Comparison of ENCODE assay signal across 8 cellular contexts in genomic region chr9:89278997-89279739, GRCh38. TPM values are rescaled to one million over a fixed set of nuclear protein-coding genes. Genes with fewer than 3 reads are reported as not detected.
DNase-seq lines count a peak whose midpoint lies in the region; ATAC-seq, FAIRE-seq and TF ChIP-seq lines count a peak whose summit lies in the region.

No MANE protein-coding gene starts in this region.

- H3K4me1 Mint-ChIP-seq in CD4-positive, CD25-positive, alpha-beta regulatory T cell: peaks cover 0 to 11% (median 8%) of the 10 kb centered on the region in 4 donors
- no peaks in the 10 kb centered on the region for H3K4me1 Mint-ChIP-seq in type B pancreatic cell (ENCODE audit: unreplicated experiment)

- H3K4me1 ChIP-seq in CD4-positive, CD25-positive, alpha-beta regulatory T cell (ENCODE audit: control insufficient read depth, insufficient read depth, low read length, poor library complexity, severe bottlenecking): no peaks in the 10 kb centered on the region
- peaks cover 0 to 2% of the 10 kb centered on the region in 2 donors for H3K4me1 ChIP-seq in kidney (ENCODE audit: control insufficient read depth in 1 of 2, insufficient read depth in 1 of 2, low read depth in 1 of 2, low read length in 2 of 2)

- TF ChIP-seq CTCF in GM13976 (IDR thresholded peaks at IDR 0.05; ENCODE audit: borderline replicate concordance, control extremely low read depth, extremely low read depth, insufficient read depth, missing control alignments) (peak; percentile 33), astrocyte of the spinal cord (IDR thresholded peaks at IDR 0.05; ENCODE audit: low read depth, low read length) (peak; percentile 77), kidney (IDR thresholded peaks at IDR 0.05; ENCODE audit: borderline replicate concordance, extremely low read depth, insufficient read depth) (peak; percentile 66), type B pancreatic cell (conservative IDR thresholded peaks at IDR 0.05) (peak; percentile 90)

- intact Hi-C loops in kidney (cut with DNase I): no loop called here

- no peak overlapping the region for H3K9ac ChIP-seq in kidney (ENCODE audit: low read length in 2 of 2)

- no peak for ATAC-seq in CD4-positive, CD25-positive, alpha-beta regulatory T cell (ENCODE audit: low read depth in 2 of 2)
- no peak for ATAC-seq in GM21717 (IDR thresholded peaks at IDR 0.05; ENCODE audit: unreplicated experiment)

- H3K27me3 ChIP-seq in CD4-positive, CD25-positive, alpha-beta regulatory T cell (ENCODE audit: control insufficient read depth, insufficient read depth, low read length): no peaks in the 10 kb centered on the region

- peak; percentile 67 for FAIRE-seq in kidney (lab: Jason Lieb, UNC)

- H3K27ac ChIP-seq in CD4-positive, CD25-positive, alpha-beta regulatory T cell (ENCODE audit: insufficient read depth, low read length, poor library complexity, severe bottlenecking): no peak overlapping the region
- no peak overlapping the region for H3K27ac ChIP-seq in kidney (ENCODE audit: low read depth in 2 of 2, low read length in 2 of 2)

- H3K4me3 ChIP-seq in CD4-positive, CD25-positive, alpha-beta regulatory T cell (ENCODE audit: low read depth, low read length): no peak overlapping the region
- H3K4me3 ChIP-seq in astrocyte of the spinal cord (ENCODE audit: low read depth, low read length) (no peak overlapping the region), kidney (ENCODE audit: low read length in 2 of 2) (no peak overlapping the region)

- in situ Hi-C loops in GM13976 (cut with MboI; ENCODE audit: low sequenced_read_pairs, unreplicated experiment) (loop anchor here (10.0 kb wide), 1 partner anchor 84 kb away; no protein-coding TSS in a partner anchor), astrocyte of the spinal cord (cut with HindIII; ENCODE audit: low sequenced_read_pairs) (no loop called here)

- H3K9me3 Mint-ChIP-seq in CD4-positive, CD25-positive, alpha-beta regulatory T cell: peaks cover 0 to 17% (median 6%) of the 10 kb centered on the region in 7 donors
- H3K9me3 Mint-ChIP-seq in type B pancreatic cell: peaks cover 6% of the 10 kb centered on the region

- H3K36me3 ChIP-seq in CD4-positive, CD25-positive, alpha-beta regulatory T cell (ENCODE audit: control insufficient read depth, insufficient read depth, low read length): no peaks in the 10 kb centered on the region
- no peaks in the 10 kb centered on the region for H3K36me3 ChIP-seq in kidney (ENCODE audit: control insufficient read depth in 1 of 2, insufficient read depth in 2 of 2, low read length in 2 of 2)

- H3K27ac Mint-ChIP-seq in CD4-positive, CD25-positive, alpha-beta regulatory T cell: no peak overlapping the region
- no peak overlapping the region for H3K27ac Mint-ChIP-seq in type B pancreatic cell

- peak in 2 of 3 donors; percentile 16 to 60 for DNase-seq in CD4-positive, CD25-positive, alpha-beta regulatory T cell
- DNase-seq in GM13976 (ENCODE audit: low spot score) (peak; percentile 55), NCI-H1694 treated with DMSO at 0.1 percent for 48 hours (lab: John Stamatoyannopoulos, UW) (peak; percentile 47), astrocyte of the spinal cord (ENCODE audit: low read depth, low spot score) (peak; percentile 74), kidney (no peak), type B pancreatic cell (ENCODE audit: extremely low spot score, unreplicated experiment) (no peak)
- DNase-seq in activated effector memory CD4-positive, alpha-beta T cell treated with Interleukin-2 at 50 U/mL for 16 hours: no peak

- H3K4me3 Mint-ChIP-seq in CD4-positive, CD25-positive, alpha-beta regulatory T cell: no peak overlapping the region
- no peak overlapping the region for H3K4me3 Mint-ChIP-seq in type B pancreatic cell

- no peaks in the 10 kb centered on the region for H3K36me3 Mint-ChIP-seq in CD4-positive, CD25-positive, alpha-beta regulatory T cell
- H3K36me3 Mint-ChIP-seq in type B pancreatic cell: peaks cover 3% of the 10 kb centered on the region

- peaks cover 3 to 9% of the 10 kb centered on the region in 2 experiments for H3K9me3 ChIP-seq in CD4-positive, CD25-positive, alpha-beta regulatory T cell (ENCODE audit: control insufficient read depth in 2 of 2, low read length in 2 of 2)
- H3K9me3 ChIP-seq in kidney (ENCODE audit: control insufficient read depth in 1 of 2, low read length in 2 of 2): peaks cover 0 to 1% of the 10 kb centered on the region in 2 donors

- no peaks in the 10 kb centered on the region for H3K27me3 Mint-ChIP-seq in CD4-positive, CD25-positive, alpha-beta regulatory T cell
- H3K27me3 Mint-ChIP-seq in type B pancreatic cell: no peaks in the 10 kb centered on the region

RNA-seq across cellular contexts. Expression of gene CKS2, which starts 31.8 kb away (rescaled TPM):
- total RNA-seq in CD4-positive, CD25-positive, alpha-beta regulatory T cell: 35.2 TPM
- polyA plus RNA-seq in CD4-positive, CD25-positive, alpha-beta regulatory T cell: 10 to 100 TPM; 28.6 to 53.0 (median 44.0) TPM
- total RNA-seq in kidney (7.0 TPM), type B pancreatic cell (ENCODE audit: low replicate concordance) (56.3 and 115 TPM in 2 replicates)
- polyA plus RNA-seq in kidney (ENCODE audit: insufficient read depth, low read depth, low replicate concordance): 72.8 TPM

RNA-seq across cellular contexts. Expression of gene SECISBP2, which starts 39.1 kb away (rescaled TPM):
- total RNA-seq in CD4-positive, CD25-positive, alpha-beta regulatory T cell: 129 TPM
- 10 to 100 TPM; 19.2 to 38.3 (median 24.7) TPM for polyA plus RNA-seq in CD4-positive, CD25-positive, alpha-beta regulatory T cell
- total RNA-seq in kidney (59.8 TPM), type B pancreatic cell (ENCODE audit: low replicate concordance) (47.1 and 49.6 TPM in 2 replicates)
- polyA plus RNA-seq in kidney (ENCODE audit: insufficient read depth, low read depth, low replicate concordance): 27.0 TPM

Comparison
In these comparisons a context has a peak if more than half of its experiments do, and no peak if none do; other contexts are left out.
1. DNase-seq: peak in CD4-positive, CD25-positive, alpha-beta regulatory T cell (2 of 3), GM13976 (single experiment), NCI-H1694 treated with DMSO at 0.1 percent for 48 hours (single experiment) and astrocyte of the spinal cord (single experiment); none in kidney (single experiment), type B pancreatic cell (single experiment) and activated effector memory CD4-positive, alpha-beta T cell treated with Interleukin-2 at 50 U/mL for 16 hours (single experiment).
2. CTCF ChIP-seq: peak in every context shown above with its lines; median percentile 90 in type B pancreatic cell; 77 in astrocyte of the spinal cord; 66 in kidney; 33 in GM13976.